Comparison of ENCODE assay signal across 8 cellular contexts in the genomic region with DNA sequence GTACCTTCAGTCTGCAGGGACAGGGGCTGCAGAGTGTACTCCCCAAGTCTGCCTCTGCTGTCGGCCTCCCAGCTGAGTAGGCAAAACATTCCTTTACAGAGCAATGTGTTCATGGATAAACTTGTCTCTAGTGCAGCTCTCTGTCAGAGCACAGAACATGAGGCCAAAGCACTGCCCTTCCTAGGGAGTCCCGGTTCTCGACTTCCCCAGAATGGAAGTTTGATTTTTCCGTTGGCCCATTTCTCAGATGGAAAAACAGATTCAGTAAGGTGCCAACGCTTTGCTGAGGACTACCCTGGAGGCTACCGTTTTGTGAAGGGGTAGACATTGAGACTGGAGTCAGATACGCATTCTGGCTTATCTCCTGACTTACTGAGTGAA. TPM values are rescaled to one million over a fixed set of nuclear protein-coding genes. Genes with fewer than 3 reads are reported as not detected.
DNase-seq lines count a peak whose midpoint lies in the region; ATAC-seq and TF ChIP-seq lines count a peak whose summit lies in the region.

No MANE protein-coding gene starts in this region.

- H3K4me1 Mint-ChIP-seq in activated B cell treated with CpG ODN at 0.5 μM for 24 hours, result peaks cover 46% of the 10 kb centered on the region

- peak overlapping the region; percentile 54 to 85 (median 64) for H3K4me3 ChIP-seq in spleen

- no peaks in the 10 kb centered on the region for H3K27me3 Mint-ChIP-seq in activated B cell treated with CpG ODN at 0.5 μM for 24 hours

- peak overlapping the region; percentile 84 for H3K27ac Mint-ChIP-seq in activated B cell treated with CpG ODN at 0.5 μM for 24 hours

- H3K4me3 Mint-ChIP-seq in activated B cell treated with CpG ODN at 0.5 μM for 24 hours, result peak overlapping the region; percentile 89

- ATAC-seq in HG03045 (IDR thresholded peaks at IDR 0.05; ENCODE audit: unreplicated experiment), result peak; percentile 22
- ATAC-seq in activated B cell treated with CpG ODN at 0.5 μM for 24 hours (ENCODE audit: low read depth), result peak; percentile 29

- H3K9me3 Mint-ChIP-seq in activated B cell treated with CpG ODN at 0.5 μM for 24 hours, result peaks cover 2% of the 10 kb centered on the region

- POLR2A ChIA-PET in activated B cell treated with CpG ODN at 0.5 μM for 24 hours (lab: Charles Lee), result interaction anchor here (0.6 kb wide), 1 partner anchor 429 kb away, joined by 6 read pairs; no protein-coding TSS in a partner anchor

- TF ChIP-seq POLR2A in spleen (IDR thresholded peaks at IDR 0.05), result no peak

- H3K27ac ChIP-seq in spleen, result peak overlapping the region in 7 of 8 donors; percentile 70 to 90 (median 87)

- TF ChIP-seq CTCF in activated B cell treated with CpG ODN at 0.5 μM for 24 hours (IDR thresholded peaks at IDR 0.05) (no peak), spleen (IDR thresholded peaks at IDR 0.05 in 8 of 11, conservative IDR thresholded peaks at IDR 0.05 in 3 of 11) (no peak)

- peaks cover 0 to 4% (median 0%) of the 10 kb centered on the region in 7 donors for H3K27me3 ChIP-seq in spleen (replicated peaks in 1 of 7)

- 18 to 23% (median 23%) methylated on average over 7 of the region's 7 CpGs for WGBS in spleen, 5 donors

- intact Hi-C loops in activated B cell treated with CpG ODN at 0.5 μM for 24 hours (cut with micrococcal nuclease) (no loop called here), spleen (cut with DNase I; ENCODE audit: low total_unique reads) (no loop called here)

- no peaks in the 10 kb centered on the region for H3K36me3 ChIP-seq in spleen

- CTCF ChIA-PET in activated B cell treated with CpG ODN at 0.5 μM for 24 hours (lab: Charles Lee), result no interaction called here

- peaks cover 9 to 54% (median 39%) of the 10 kb centered on the region in 6 donors for H3K4me1 ChIP-seq in spleen

- H3K36me3 Mint-ChIP-seq in activated B cell treated with CpG ODN at 0.5 μM for 24 hours (ENCODE audit: low read depth), result peaks cover 2% of the 10 kb centered on the region

- peak; percentile 5 for DNase-seq in activated CD4-positive, alpha-beta T cell treated with anti-CD3 and anti-CD28 coated beads for 48 hours
- no peak for DNase-seq in activated CD4-positive, alpha-beta T cell treated with anti-CD3 and anti-CD28 coated beads for 1 hour
- DNase-seq in activated B cell treated with CpG ODN at 0.5 μM for 24 hours (no peak), hepatic stellate cell (ENCODE audit: low spot score) (peak; percentile 24), spleen (no peak), anterior cingulate cortex (lab: John Stamatoyannopoulos, UW) (no peak), DMS79 (lab: John Stamatoyannopoulos, UW) (no peak)

- H3K9me3 ChIP-seq in spleen, result peaks cover 0 to 17% (median 12%) of the 10 kb centered on the region in 8 donors

RNA-seq across cellular contexts. Expression of gene TRIM32, which starts 0.4 kb away (rescaled TPM):
- 11.8 and 14.5 TPM in 2 replicates for total RNA-seq in activated B cell treated with CpG ODN at 0.5 μM for 24 hours
- total RNA-seq in spleen, result 10 to 100 TPM; 15.9 to 22.1 (median 18.7) TPM
- polyA plus RNA-seq in spleen, result 1 to 10 TPM; 3.1 to 4.5 (median 3.9) TPM

Comparison
In these comparisons a context has a peak if more than half of its experiments do, and no peak if none do; other contexts are left out.
1. DNase-seq: peak in activated CD4-positive, alpha-beta T cell treated with anti-CD3 and anti-CD28 coated beads for 48 hours (single experiment) and hepatic stellate cell (single experiment); none in activated CD4-positive, alpha-beta T cell treated with anti-CD3 and anti-CD28 coated beads for 1 hour (single experiment), activated B cell treated with CpG ODN at 0.5 μM for 24 hours (single experiment), spleen (single experiment), anterior cingulate cortex (0 of 58) and DMS79 (single experiment).